Comparison of ENCODE assay signal across 14 cellular contexts in genomic region chr2:202786792-202787191, GRCh38.
A peak's percentile ranks its signal among the peaks of the same experiment; 100 is the strongest.
DNase-seq lines count a peak whose midpoint lies in the region; ATAC-seq, FAIRE-seq and TF ChIP-seq lines count a peak whose summit lies in the region.
"Had no signal": no experiment of that assay in that cellular context is flagged by ENCODE, and none has a peak within 500 bp of the region (broad histone marks: within the 10 kb centered on the region; RNA-seq: fewer than 3 reads in every experiment).

No MANE protein-coding gene starts in this region.

- 55 to 67% methylated on average over 2 of the region's 2 CpGs for WGBS in testis, 2 donors

- H3K27ac ChIP-seq in testis, result no peak overlapping the region
- H3K27ac ChIP-seq: BLaER1 treated with 17β-estradiol and CSF1 and Interleukin-3, amounts not matched to agents 10 nM and 100 nM had no signal

- H3K4me1 ChIP-seq in testis, result peaks cover 4% of the 10 kb centered on the region
- H3K4me1 ChIP-seq: BLaER1 treated with 17β-estradiol and CSF1 and Interleukin-3, amounts not matched to agents 10 nM and 100 nM had no signal

- no peaks in the 10 kb centered on the region for H3K27me3 Mint-ChIP-seq in brain
- no peaks in the 10 kb centered on the region for H3K27me3 Mint-ChIP-seq in activated naive CD4-positive, alpha-beta T cell treated with anti-CD3 and anti-CD28 coated beads for 36 hours (ENCODE audit: low read depth)
- H3K27me3 Mint-ChIP-seq: CD4-positive, CD25-positive, alpha-beta regulatory T cell had no signal

- intact Hi-C loops in testis (cut with DNase I; ENCODE audit: low total_unique reads), result no loop called here
- intact Hi-C loops in activated naive CD4-positive, alpha-beta T cell treated with anti-CD3 and anti-CD28 coated beads for 36 hours (cut with micrococcal nuclease), result no loop called here

- no peaks in the 10 kb centered on the region for H3K9me3 Mint-ChIP-seq in brain
- no peaks in the 10 kb centered on the region for H3K9me3 Mint-ChIP-seq in stimulated activated effector memory CD8-positive, alpha-beta T cell treated with anti-CD3 and anti-CD28 coated beads, Interleukin-12 subunit alpha, Interleukin-12 subunit beta, amount 100 ng/mL, for 72 hours
- no peaks in the 10 kb centered on the region for H3K9me3 Mint-ChIP-seq in activated naive CD4-positive, alpha-beta T cell treated with anti-CD3 and anti-CD28 coated beads for 36 hours

- no peaks in the 10 kb centered on the region for H3K36me3 ChIP-seq in testis (ENCODE audit: low read depth, missing control alignments)

- peak overlapping the region in 3 of 5 experiments; percentile 28 to 73 (median 45) for H3K27ac Mint-ChIP-seq in brain
- H3K27ac Mint-ChIP-seq in stimulated activated effector memory CD8-positive, alpha-beta T cell treated with anti-CD3 and anti-CD28 coated beads, Interleukin-12 subunit alpha, Interleukin-12 subunit beta, amount 100 ng/mL, for 72 hours, result no peak overlapping the region
- H3K27ac Mint-ChIP-seq in activated naive CD4-positive, alpha-beta T cell treated with anti-CD3 and anti-CD28 coated beads for 36 hours, result no peak overlapping the region

- no peak for TF ChIP-seq POLR2A in testis (IDR thresholded peaks at IDR 0.05)

- H3K27me3 ChIP-seq in testis, result no peaks in the 10 kb centered on the region
- H3K27me3 ChIP-seq: BLaER1 treated with 17β-estradiol and CSF1 and Interleukin-3, amounts not matched to agents 10 nM and 100 nM had no signal

- CTCF ChIA-PET in activated naive CD4-positive, alpha-beta T cell treated with anti-CD3 and anti-CD28 coated beads for 36 hours (lab: Charles Lee), result no interaction called here

- no peak for DNase-seq in D721Med (ENCODE audit: insufficient read length, low spot score)
- DNase-seq in iris pigment epithelial cell (ENCODE audit: low read depth), result peak; percentile 14
- DNase-seq in retinal pigment epithelial cell (ENCODE audit: low read depth), result peak; percentile 34
- DNase-seq in stimulated activated effector memory CD8-positive, alpha-beta T cell treated with anti-CD3 and anti-CD28 coated beads, Interleukin-12 subunit alpha, Interleukin-12 subunit beta, amount 100 ng/mL, for 72 hours (ENCODE audit: low spot score in 2 of 2), result no peak
- DNase-seq in testis, result no peak
- DNase-seq in activated naive CD4-positive, alpha-beta T cell treated with anti-CD3 and anti-CD28 coated beads for 36 hours, result no peak
- DNase-seq: ACHN; CD4-positive, CD25-positive, alpha-beta regulatory T cell; DMS 273 treated with DMSO at 0.1 percent for 48 hours had no signal

- ATAC-seq in stimulated activated effector memory CD8-positive, alpha-beta T cell treated with anti-CD3 and anti-CD28 coated beads, Interleukin-12 subunit alpha, Interleukin-12 subunit beta, amount 100 ng/mL, for 72 hours, result no peak
- ATAC-seq: HCT116 had no signal

- no peaks in the 10 kb centered on the region for H3K4me1 Mint-ChIP-seq in brain
- H3K4me1 Mint-ChIP-seq in stimulated activated effector memory CD8-positive, alpha-beta T cell treated with anti-CD3 and anti-CD28 coated beads, Interleukin-12 subunit alpha, Interleukin-12 subunit beta, amount 100 ng/mL, for 72 hours, result no peaks in the 10 kb centered on the region
- no peaks in the 10 kb centered on the region for H3K4me1 Mint-ChIP-seq in activated naive CD4-positive, alpha-beta T cell treated with anti-CD3 and anti-CD28 coated beads for 36 hours (ENCODE audit: low read depth)

- TF ChIP-seq CTCF in D721Med (IDR thresholded peaks at IDR 0.05; ENCODE audit: insufficient read depth, missing control alignments), result no peak
- no peak for TF ChIP-seq CTCF in brain (conservative IDR thresholded peaks at IDR 0.05)
- TF ChIP-seq CTCF in retinal pigment epithelial cell (conservative IDR thresholded peaks at IDR 0.05; ENCODE audit: low read depth, low read length), result no peak
- no peak for TF ChIP-seq CTCF in testis (IDR thresholded peaks at IDR 0.05)

- H3K4me3 Mint-ChIP-seq in brain, result no peak overlapping the region
- H3K4me3 Mint-ChIP-seq in stimulated activated effector memory CD8-positive, alpha-beta T cell treated with anti-CD3 and anti-CD28 coated beads, Interleukin-12 subunit alpha, Interleukin-12 subunit beta, amount 100 ng/mL, for 72 hours, result no peak overlapping the region
- no peak overlapping the region for H3K4me3 Mint-ChIP-seq in activated naive CD4-positive, alpha-beta T cell treated with anti-CD3 and anti-CD28 coated beads for 36 hours
- H3K4me3 Mint-ChIP-seq: CD4-positive, CD25-positive, alpha-beta regulatory T cell had no signal

- no peak overlapping the region for H3K4me3 ChIP-seq in retinal pigment epithelial cell (ENCODE audit: low read length)
- no peak overlapping the region for H3K4me3 ChIP-seq in testis
- H3K4me3 ChIP-seq: BLaER1 treated with 17β-estradiol and CSF1 and Interleukin-3, amounts not matched to agents 10 nM and 100 nM had no signal

- peaks cover 69% of the 10 kb centered on the region for H3K36me3 Mint-ChIP-seq in brain
- peaks cover 12% of the 10 kb centered on the region for H3K36me3 Mint-ChIP-seq in stimulated activated effector memory CD8-positive, alpha-beta T cell treated with anti-CD3 and anti-CD28 coated beads, Interleukin-12 subunit alpha, Interleukin-12 subunit beta, amount 100 ng/mL, for 72 hours
- peaks cover 19% of the 10 kb centered on the region for H3K36me3 Mint-ChIP-seq in activated naive CD4-positive, alpha-beta T cell treated with anti-CD3 and anti-CD28 coated beads for 36 hours (ENCODE audit: low read depth)

- peak; percentile 38 for FAIRE-seq in D721Med (lab: Jason Lieb, UNC)
- FAIRE-seq: H54, HTR-8/SVneo had no signal

- H3K9me3 ChIP-seq in testis, result no peaks in the 10 kb centered on the region
- H3K9me3 ChIP-seq: BLaER1 treated with 17β-estradiol and CSF1 and Interleukin-3, amounts not matched to agents 10 nM and 100 nM had no signal

Comparison
In these comparisons a context has a peak if more than half of its experiments do, and no peak if none do; other contexts are left out.
1. DNase-seq: peak in iris pigment epithelial cell (single experiment) and retinal pigment epithelial cell (single experiment); none in D721Med (single experiment), stimulated activated effector memory CD8-positive, alpha-beta T cell treated with anti-CD3 and anti-CD28 coated beads, Interleukin-12 subunit alpha, Interleukin-12 subunit beta, amount 100 ng/mL, for 72 hours (0 of 2), testis (single experiment) and activated naive CD4-positive, alpha-beta T cell treated with anti-CD3 and anti-CD28 coated beads for 36 hours (single experiment).
2. H3K27ac Mint-ChIP-seq: peak in brain (3 of 5); none in stimulated activated effector memory CD8-positive, alpha-beta T cell treated with anti-CD3 and anti-CD28 coated beads, Interleukin-12 subunit alpha, Interleukin-12 subunit beta, amount 100 ng/mL, for 72 hours (single experiment) and activated naive CD4-positive, alpha-beta T cell treated with anti-CD3 and anti-CD28 coated beads for 36 hours (single experiment).